Comparison of ENCODE assay signal across 20 cellular contexts in the genomic region with DNA sequence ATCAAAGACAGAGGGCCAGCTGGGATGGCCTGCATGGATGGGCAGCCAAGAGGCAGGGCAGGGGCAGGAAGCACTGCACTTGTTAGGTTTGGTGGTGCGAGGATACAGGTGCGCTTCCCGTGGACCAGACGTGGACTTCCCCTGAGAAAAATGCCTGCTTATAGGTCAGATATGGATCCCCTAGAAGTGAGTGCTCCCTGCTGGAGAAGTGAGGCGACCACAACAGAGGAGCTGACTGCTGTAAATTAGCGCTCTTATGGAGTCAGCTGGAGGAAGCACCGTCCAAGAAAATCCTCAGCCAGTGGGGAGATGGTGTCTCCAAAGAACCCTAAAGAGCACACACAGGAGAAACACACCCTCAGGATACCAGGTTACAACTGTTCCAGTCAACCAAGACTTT. TPM values are rescaled to one million over a fixed set of nuclear protein-coding genes. Genes with fewer than 3 reads are reported as not detected.
DNase-seq lines count a peak whose midpoint lies in the region; ATAC-seq, FAIRE-seq and TF ChIP-seq lines count a peak whose summit lies in the region.
"Had no signal": no experiment of that assay in that cellular context is flagged by ENCODE, and none has a peak within 500 bp of the region (broad histone marks: within the 10 kb centered on the region; RNA-seq: fewer than 3 reads in every experiment).

No MANE protein-coding gene starts in this region.

- TF ChIP-seq POLR2A in endothelial cell of umbilical vein (IDR thresholded peaks at IDR 0.05; ENCODE audit: low read depth, low read length) = no peak

- H3K4me3 Mint-ChIP-seq in GM23338 = no peak overlapping the region
- H3K4me3 Mint-ChIP-seq: CD4-positive, alpha-beta memory T cell had no signal

- DNase-seq in GM23338 (ENCODE audit: low spot score) = no peak
- no peak for DNase-seq in Panc1 (ENCODE audit: low read depth, low spot score)
- no peak for DNase-seq in endothelial cell of umbilical vein (ENCODE audit: low read depth, low spot score)
- no peak for DNase-seq in NCI-H1694 treated with DMSO at 0.1 percent for 48 hours (lab: John Stamatoyannopoulos, UW)
- no peak for DNase-seq in stimulated activated CD4-positive, alpha-beta T cell treated with anti-CD3 and anti-CD28 coated beads, Interleukin-12 subunit alpha, Interleukin-12 subunit beta, amount 100 ng/mL, for 4 hours
- DNase-seq in pancreas = no peak
- no peak for DNase-seq in SIG-M5 (lab: John Stamatoyannopoulos, UW)
- DNase-seq: ACHN; CD4-positive, alpha-beta memory T cell; DMS79; GM23248; KG1; NCI-H1105 treated with DMSO at 0.1 percent for 48 hours; NCI-H187; NCI-H524 treated with DMSO at 0.1 percent for 48 hours had no signal

- BruUV-seq in Panc1 (replicated peaks; lab: Mats Ljungman, UMichigan) (no TSS peak), endothelial cell of umbilical vein (replicated peaks; lab: Mats Ljungman, UMichigan) (no TSS peak)

- H3K27ac Mint-ChIP-seq in GM23338 = no peak overlapping the region
- H3K27ac Mint-ChIP-seq: CD4-positive, alpha-beta memory T cell had no signal

- dilution Hi-C loops in endothelial cell of umbilical vein (cut with MboI; ENCODE audit: extremely low pct_ligation_motif_present, low sequenced_read_pairs) = no loop called here

- no peak overlapping the region for H3K27ac ChIP-seq in BLaER1
- H3K27ac ChIP-seq in GM23338 (ENCODE audit: low read depth) = no peak overlapping the region
- no peak overlapping the region for H3K27ac ChIP-seq in Panc1 (ENCODE audit: low read length)
- no peak overlapping the region for H3K27ac ChIP-seq in endothelial cell of umbilical vein (ENCODE audit: insufficient read depth, low read depth, low read length)
- H3K27ac ChIP-seq in pancreas = no peak overlapping the region
- H3K27ac ChIP-seq: GM23248, SJSA1 had no signal

- H2AFZ ChIP-seq in GM23338 (no peak overlapping the region), endothelial cell of umbilical vein (ENCODE audit: low read depth, low read length) (no peak overlapping the region)
- H2AFZ ChIP-seq: GM23248 had no signal

- H3K4me1 ChIP-seq in BLaER1 (peaks cover 28% of the 10 kb centered on the region), GM23338 (ENCODE audit: insufficient read depth) (peaks cover 6% of the 10 kb centered on the region), Panc1 (ENCODE audit: control insufficient read depth, insufficient read depth, low read length) (no peaks in the 10 kb centered on the region), endothelial cell of umbilical vein (ENCODE audit: control insufficient read depth, extremely low read depth, insufficient read depth, low read length) (peaks cover 19% of the 10 kb centered on the region), pancreas (no peaks in the 10 kb centered on the region)
- H3K4me1 ChIP-seq: SJSA1 had no signal

- H3K9ac ChIP-seq in BLaER1 (no peak overlapping the region), endothelial cell of umbilical vein (replicated peaks; ENCODE audit: extremely low read depth, insufficient read depth, low read length) (no peak overlapping the region)
- H3K9ac ChIP-seq: GM23248 had no signal

- 57 to 58% methylated on average over 7 of the region's 7 CpGs for WGBS in pancreas, 2 donors

- no peaks in the 10 kb centered on the region for H3K27me3 Mint-ChIP-seq in GM23338 (ENCODE audit: insufficient read depth, low read depth, poor library complexity)

- TF ChIP-seq CTCF in GM23338 (conservative IDR thresholded peaks at IDR 0.05; ENCODE audit: low read depth in 2 of 2) = peak; percentile 11 to 43; a peak in 2 of 4 replicates
- TF ChIP-seq CTCF in Panc1 (IDR thresholded peaks at IDR 0.05) = no peak
- TF ChIP-seq CTCF in endothelial cell of umbilical vein (IDR thresholded peaks at IDR 0.05; ENCODE audit: extremely low read depth in 1 of 2, insufficient read depth in 1 of 2, low read depth in 1 of 2, low read length in 2 of 2) = no peak
- TF ChIP-seq CTCF in pancreas (IDR thresholded peaks at IDR 0.05) = no peak

- H3K27me3 ChIP-seq in BLaER1 = no peaks in the 10 kb centered on the region
- no peaks in the 10 kb centered on the region for H3K27me3 ChIP-seq in GM23338 (ENCODE audit: insufficient read depth)
- peaks cover 50% of the 10 kb centered on the region for H3K27me3 ChIP-seq in Panc1 (ENCODE audit: control insufficient read depth, insufficient read depth, low read length)
- peaks cover 13 to 17% of the 10 kb centered on the region in 2 experiments for H3K27me3 ChIP-seq in endothelial cell of umbilical vein (ENCODE audit: control insufficient read depth in 2 of 2, insufficient read depth in 2 of 2, low read length in 2 of 2)
- no peaks in the 10 kb centered on the region for H3K27me3 ChIP-seq in pancreas

- no peaks in the 10 kb centered on the region for H3K9me1 ChIP-seq in endothelial cell of umbilical vein (replicated peaks; ENCODE audit: control insufficient read depth, extremely low read depth, insufficient read depth, low read length)

- in situ Hi-C loops in Panc1 (cut with HindIII; ENCODE audit: low pct_unique_long_range_greater_than_20kb, low sequenced_read_pairs) = no loop called here

- POLR2A ChIA-PET in Panc1 (lab: Charles Lee) = no interaction called here
- POLR2A ChIA-PET in endothelial cell of umbilical vein (lab: Charles Lee) = interaction anchor here (0.6 kb wide), 1 partner anchor 815 kb away, joined by 7 read pairs; no protein-coding TSS in a partner anchor

- no peaks in the 10 kb centered on the region; the same call in 1 of the 2 replicates for H3K9me3 ChIP-seq in BLaER1
- H3K9me3 ChIP-seq in Panc1 (ENCODE audit: control insufficient read depth, insufficient read depth, low read depth, low read length) = no peaks in the 10 kb centered on the region
- H3K9me3 ChIP-seq in endothelial cell of umbilical vein (replicated peaks; ENCODE audit: control insufficient read depth, insufficient read depth, low read length) = no peaks in the 10 kb centered on the region
- no peaks in the 10 kb centered on the region for H3K9me3 ChIP-seq in pancreas
- H3K9me3 ChIP-seq: SJSA1 had no signal

- H3K4me2 ChIP-seq in BLaER1 (peak overlapping the region; percentile 69), GM23338 (no peak overlapping the region), endothelial cell of umbilical vein (ENCODE audit: insufficient read depth, low read length) (no peak overlapping the region)

- no peaks in the 10 kb centered on the region for H3K36me3 ChIP-seq in BLaER1
- no peaks in the 10 kb centered on the region for H3K36me3 ChIP-seq in GM23338 (ENCODE audit: insufficient read depth)
- H3K36me3 ChIP-seq in Panc1 (ENCODE audit: control insufficient read depth, insufficient read depth, low read length) = no peaks in the 10 kb centered on the region
- H3K36me3 ChIP-seq in endothelial cell of umbilical vein (ENCODE audit: control insufficient read depth in 2 of 2, extremely low read depth in 1 of 2, insufficient read depth in 2 of 2, low read length in 2 of 2) = no peaks in the 10 kb centered on the region
- H3K36me3 ChIP-seq in pancreas = no peaks in the 10 kb centered on the region
- H3K36me3 ChIP-seq: SJSA1 had no signal

- H3K79me2 ChIP-seq in GM23338 (replicated peaks; ENCODE audit: insufficient read depth) (no peaks in the 10 kb centered on the region), endothelial cell of umbilical vein (ENCODE audit: control insufficient read depth, insufficient read depth, low read length) (no peaks in the 10 kb centered on the region)

- H3F3A ChIP-seq in GM23338 (replicated peaks; ENCODE audit: low read depth) = no peaks in the 10 kb centered on the region

- FAIRE-seq in endothelial cell of umbilical vein (lab: Jason Lieb, UNC) (peak; percentile 24), pancreas (lab: Jason Lieb, UNC) (no peak)

- intact Hi-C loops in Panc1 (cut with micrococcal nuclease; ENCODE audit: unreplicated experiment) = no loop called here
- intact Hi-C loops in endothelial cell of umbilical vein (cut with micrococcal nuclease) = no loop called here
- intact Hi-C loops in pancreas (cut with DNase I) = no loop called here

- ATAC-seq in GM23338 (peak; percentile 67), Panc1 (peak; percentile 26; the same call in 1 of the 2 replicates), pancreas (no peak)

- no peaks in the 10 kb centered on the region for H3K9me2 ChIP-seq in GM23338 (ENCODE audit: insufficient read depth)

- H4K20me1 ChIP-seq in BLaER1 = no peaks in the 10 kb centered on the region
- H4K20me1 ChIP-seq in GM23338 (replicated peaks; ENCODE audit: insufficient read depth) = no peaks in the 10 kb centered on the region
- no peaks in the 10 kb centered on the region for H4K20me1 ChIP-seq in endothelial cell of umbilical vein (replicated peaks; ENCODE audit: control insufficient read depth, extremely low read depth, insufficient read depth, low read length)

- CTCF ChIA-PET in Panc1 (lab: Charles Lee) = no interaction called here
- CTCF ChIA-PET in endothelial cell of umbilical vein (lab: Charles Lee) = interaction anchor here (1.6 to 3.4 kb wide), 4 partner anchors 11 to 530 kb away, joined by 5 to 53 read pairs (median 20); no protein-coding TSS in a partner anchor

- H3K4me3 ChIP-seq in BLaER1 (no peak overlapping the region), GM23338 (no peak overlapping the region), Panc1 (ENCODE audit: low read depth in 2 of 2, low read length in 2 of 2) (no peak overlapping the region), endothelial cell of umbilical vein (replicated peaks in 1 of 3; ENCODE audit: insufficient read depth in 1 of 3, low read depth in 1 of 3, low read length in 3 of 3) (no peak overlapping the region), pancreas (no peak overlapping the region)
- H3K4me3 ChIP-seq: GM23248, SJSA1 had no signal

- H3K4me1 Mint-ChIP-seq in GM23338 = 0 out of 3 replicates have a peak, but pooled peaks cover 1% of the 10 kb centered on the region
- H3K4me1 Mint-ChIP-seq: CD4-positive, alpha-beta memory T cell had no signal

- no peaks in the 10 kb centered on the region for H3K9me3 Mint-ChIP-seq in GM23338
- H3K9me3 Mint-ChIP-seq: CD4-positive, alpha-beta memory T cell had no signal

- no peaks in the 10 kb centered on the region for H3K36me3 Mint-ChIP-seq in GM23338 (ENCODE audit: low read depth)
- H3K36me3 Mint-ChIP-seq: CD4-positive, alpha-beta memory T cell had no signal

TF ChIP-seq in endothelial cell of umbilical vein, 7 proteins besides CTCF, POLR2A, EP300 and RAD21 (continues in another document):
- TF ChIP-seq POLR2AphosphoS5 (IDR thresholded peaks at IDR 0.05; ENCODE audit: insufficient read depth, low read depth, low read length) = no peak

RNA-seq across cellular contexts. Expression of a gene that starts 27.7 kb away (rescaled TPM):
- not detected in 2 replicates for total RNA-seq in GM23338 (2014; rRNA removed; shearing (Covaris generic))
- polyA plus RNA-seq in GM23338 (2016; fragmentation: Nextera tagmentation; extraction: Ambion mirVana) (not detected in 2 replicates), endothelial cell of umbilical vein (not detected in 2 replicates), pancreas (not detected)
- total RNA-seq in Panc1 (2021; ENCODE audit: unreplicated experiment) (not detected), endothelial cell of umbilical vein (not detected in 2 replicates), pancreas (not detected)
- polyA plus RNA-seq in Panc1 (2012; ENCODE audit: insufficient read length) = not detected
- not detected in 2 replicates for polyA plus RNA-seq in endothelial cell of umbilical vein (2011; cell fraction: cytosol; rRNA removed)
- polyA plus RNA-seq in endothelial cell of umbilical vein (2011; cell fraction: nucleus; rRNA removed) = not detected in 2 replicates
- not detected in 2 replicates for polyA plus RNA-seq in endothelial cell of umbilical vein (2012)
- not detected in 2 replicates for polyA minus RNA-seq in endothelial cell of umbilical vein
- not detected for polyA minus RNA-seq in endothelial cell of umbilical vein (2011; cell fraction: cytosol; rRNA and poly(A)+ RNA removed)
- not detected in 2 replicates for polyA minus RNA-seq in endothelial cell of umbilical vein (2011; cell fraction: nucleus; rRNA and poly(A)+ RNA removed)
- total RNA-seq: CD4-positive, alpha-beta memory T cell; G401; GM23248; MCF 10A; RPMI7951; SJSA1 had no signal
- polyA plus RNA-seq: CD4-positive, alpha-beta memory T cell; GM23248 had no signal

Comparison
In these comparisons a context has a peak if more than half of its experiments do, and no peak if none do; other contexts are left out.
1. ATAC-seq: peak in GM23338 (single experiment) and Panc1 (single experiment); none in pancreas (0 of 4).
2. CTCF ChIP-seq: peak in GM23338 (2 of 2); none in Panc1 (single experiment), endothelial cell of umbilical vein (0 of 2) and pancreas (0 of 4).